ENCODE assay signal across 31 cellular contexts in genomic region chr4:47816748-47817147, GRCh38.
"Had no signal": no experiment of that assay in that cellular context is flagged by ENCODE, and none has a peak within 500 bp of the region (broad histone marks: within the 10 kb centered on the region; RNA-seq: fewer than 3 reads in every experiment).

No MANE protein-coding gene starts in this region.

- H3K27ac ChIP-seq: dorsolateral prefrontal cortex, epithelial cell of prostate, heart right ventricle, neural progenitor cell, parathyroid adenoma, right lobe of liver, suprapubic skin, transverse colon had no signal

- DNase-seq: dorsolateral prefrontal cortex; effector CD4-positive, alpha-beta T cell; endodermal cell; foreskin melanocyte; glutamatergic neuron; heart right ventricle; hippocampal formation; islet precursor cell; kidney glomerular epithelial cell; left colon; left ventricle myocardium superior; mesenchymal stem cell; mucosa of descending colon; naive B cell; stimulated activated CD4-positive, alpha-beta T cell treated with anti-CD3 and anti-CD28 coated beads, Interleukin-12 subunit alpha, Interleukin-12 subunit beta, amount 100 ng/mL, for 4 hours; stimulated activated CD4-positive, alpha-beta T cell treated with anti-CD3 and anti-CD28 coated beads, Interleukin-1b, Interleukin-23, amount 100 ng/mL, for 48 hours; stimulated activated CD4-positive, alpha-beta T cell treated with anti-CD3 and anti-CD28 coated beads, Interleukin-4, amount 100 ng/mL, for 1 hour; stimulated activated CD8-positive, alpha-beta memory T cell treated with anti-CD3 and anti-CD28 coated beads, Interleukin-4, amount 100 ng/mL, for 48 hours; stimulated activated naive CD4-positive, alpha-beta T cell; stimulated activated naive CD8-positive, alpha-beta T cell treated with anti-CD3 and anti-CD28 coated beads, Interleukin-15, amount 100 ng/mL, for 72 hours; transverse colon had no signal

- H3K4me1 ChIP-seq: parathyroid adenoma, transverse colon had no signal

- H3K9me3 Mint-ChIP-seq: endodermal cell; naive B cell; nephron; neural progenitor cell; stimulated activated naive CD8-positive, alpha-beta T cell treated with anti-CD3 and anti-CD28 coated beads, Interleukin-15, amount 100 ng/mL, for 72 hours had no signal

- H3K27me3 Mint-ChIP-seq: progenitor cell of endocrine pancreas had no signal

- H3K36me3 ChIP-seq: heart right ventricle, neural progenitor cell, right lobe of liver, suprapubic skin, transverse colon had no signal

- ATAC-seq: esophagus mucosa; heart right ventricle; left colon; left ventricle myocardium superior; mucosa of descending colon; stimulated activated naive CD8-positive, alpha-beta T cell treated with anti-CD3 and anti-CD28 coated beads, Interleukin-15, amount 100 ng/mL, for 72 hours had no signal

- H3K4me1 Mint-ChIP-seq: endodermal cell, mesothelial cell of epicardium, naive B cell, nephron, neural progenitor cell had no signal

- H2AFZ ChIP-seq: parathyroid adenoma had no signal

- H3K9ac ChIP-seq: neural progenitor cell, parathyroid adenoma had no signal

- H3K27me3 ChIP-seq: neural progenitor cell, right lobe of liver, suprapubic skin, transverse colon had no signal

- H3K4me2 ChIP-seq: neural progenitor cell, smooth muscle cell had no signal

- H3K27ac Mint-ChIP-seq: endodermal cell; mesothelial cell of epicardium; naive B cell; neural progenitor cell; progenitor cell of endocrine pancreas; stimulated activated naive CD8-positive, alpha-beta T cell treated with anti-CD3 and anti-CD28 coated beads, Interleukin-15, amount 100 ng/mL, for 72 hours had no signal

- H3K4me3 ChIP-seq: dorsolateral prefrontal cortex, heart right ventricle, mucosa of descending colon, neural progenitor cell, right lobe of liver, smooth muscle cell, suprapubic skin, transverse colon had no signal

- H3K4me3 Mint-ChIP-seq: endodermal cell; mesothelial cell of epicardium; naive B cell; nephron; neural progenitor cell; stimulated activated naive CD8-positive, alpha-beta T cell treated with anti-CD3 and anti-CD28 coated beads, Interleukin-15, amount 100 ng/mL, for 72 hours had no signal

- H3K36me3 Mint-ChIP-seq: mesothelial cell of epicardium, naive B cell, neural progenitor cell had no signal

- H3K9me3 ChIP-seq: heart right ventricle, mucosa of descending colon, right lobe of liver, suprapubic skin, transverse colon had no signal
